Comparison of ENCODE assay signal across 1 cellular context in genomic region chr16:1193825-1194581, GRCh38.
TF ChIP-seq lines count a peak whose summit lies in the region.

No MANE protein-coding gene starts in this region.

TF ChIP-seq in HCT116, 20 proteins besides CTCF, POLR2A, EP300 and RAD21 (continued from another document):
- TF ChIP-seq ZNF274 (IDR thresholded peaks at IDR 0.05; ENCODE audit: low read depth, low read length) (no peak), EZH2phosphoT487 (IDR thresholded peaks at IDR 0.05; ENCODE audit: borderline replicate concordance) (no peak)
